Comparison of ENCODE assay signal across 18 cellular contexts in the genomic region with DNA sequence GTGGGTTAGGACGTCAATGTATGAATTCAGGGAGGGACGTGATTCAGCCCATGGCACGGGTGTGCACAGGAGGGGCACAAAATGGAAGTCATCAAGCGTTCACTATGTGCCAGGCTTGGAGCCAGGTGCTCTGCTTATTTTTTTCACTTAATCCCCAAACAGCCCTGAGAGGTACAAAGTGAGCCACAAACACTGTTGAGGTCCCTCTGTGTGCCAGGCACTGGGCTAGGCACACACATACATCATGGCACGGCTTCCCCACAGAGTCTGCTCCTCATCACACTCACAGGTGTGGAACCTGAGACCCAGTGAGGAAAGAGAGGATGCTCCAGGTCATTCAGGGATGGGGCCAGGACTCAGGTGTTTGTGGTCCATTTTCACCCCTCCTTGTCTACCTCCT.
DNase-seq lines count a peak whose midpoint lies in the region; ATAC-seq and TF ChIP-seq lines count a peak whose summit lies in the region.
"Had no signal": no experiment of that assay in that cellular context is flagged by ENCODE, and none has a peak within 500 bp of the region (broad histone marks: within the 10 kb centered on the region; RNA-seq: fewer than 3 reads in every experiment).

No MANE protein-coding gene starts in this region.

- no peak overlapping the region for H3K18ac ChIP-seq in IMR-90 (ENCODE audit: low read depth, low read length)

- TF ChIP-seq CTCF in IMR-90 (conservative IDR thresholded peaks at IDR 0.05; ENCODE audit: low read depth, low read length) (no peak), neural progenitor cell (IDR thresholded peaks at IDR 0.05) (no peak)

- H3K27ac ChIP-seq in IMR-90 (ENCODE audit: insufficient read depth, low read length) (no peak overlapping the region), neural progenitor cell (no peak overlapping the region)
- H3K27ac ChIP-seq: 22Rv1, BLaER1, C4-2B had no signal

- no peak overlapping the region for H2BK120ac ChIP-seq in IMR-90 (ENCODE audit: low read depth, low read length)

- intact Hi-C loops in IMR-90 (cut with micrococcal nuclease): no loop called here

- no peak overlapping the region for H2BK5ac ChIP-seq in IMR-90 (ENCODE audit: low read depth, low read length, poor library complexity, severe bottlenecking)

- H3K27ac Mint-ChIP-seq in neural progenitor cell: peak overlapping the region; percentile 62
- H3K27ac Mint-ChIP-seq: B cell; CD4-positive, CD25-positive, alpha-beta regulatory T cell; CD8-positive, alpha-beta T cell; HFFc6 had no signal

- peak; percentile 24 for DNase-seq in activated CD8-positive, alpha-beta memory T cell treated with anti-CD3 and anti-CD28 coated beads for 24 hours
- DNase-seq in activated CD8-positive, alpha-beta memory T cell treated with anti-CD3 and anti-CD28 coated beads, Interleukin-2, amount 50 U/mL, for 48 hours: no peak
- DNase-seq in IMR-90 (no peak), neural progenitor cell (ENCODE audit: low spot score) (no peak), inferior parietal cortex (ENCODE audit: extremely low spot score) (no peak), SW480 (ENCODE audit: low spot score) (no peak)
- DNase-seq: Caco-2; CD4-positive, CD25-positive, alpha-beta regulatory T cell; DMS153; DND-41; GOT3; HFFc6 had no signal

- no peak overlapping the region for H4K91ac ChIP-seq in IMR-90 (ENCODE audit: insufficient read depth, low read depth, low read length)

- no peak overlapping the region for H4K5ac ChIP-seq in IMR-90 (ENCODE audit: low read depth, low read length)

- TF ChIP-seq RAD21 in IMR-90 (IDR thresholded peaks at IDR 0.05; ENCODE audit: low read length): no peak

- 0 out of 2 replicates have a peak overlapping the region, but pooled peaks have one; percentile 23 for H2BK20ac ChIP-seq in IMR-90 (ENCODE audit: low read depth, low read length)

- H3K9me1 ChIP-seq in IMR-90 (ENCODE audit: insufficient read depth, low read length): no peaks in the 10 kb centered on the region; the same call in 1 of the 2 replicates

- H4K20me1 ChIP-seq in IMR-90 (ENCODE audit: insufficient read depth, low read length) (no peaks in the 10 kb centered on the region), neural progenitor cell (ENCODE audit: low read depth) (no peaks in the 10 kb centered on the region)
- H4K20me1 ChIP-seq: BLaER1 had no signal

- no peaks in the 10 kb centered on the region for H3F3A ChIP-seq in neural progenitor cell (ENCODE audit: low read depth)

- no peak overlapping the region for H3K4ac ChIP-seq in IMR-90 (ENCODE audit: low read depth, low read length)

- BruUV-seq in IMR-90 (replicated peaks; lab: Mats Ljungman, UMichigan): no TSS peak

- H2AK9ac ChIP-seq in IMR-90 (replicated peaks; ENCODE audit: low read depth, low read length, poor library complexity): no peak overlapping the region

- H3K23ac ChIP-seq in IMR-90 (ENCODE audit: low read depth, low read length): no peak overlapping the region

- H3K27me3 ChIP-seq in IMR-90 (ENCODE audit: control insufficient read depth, insufficient read depth, low read length) (peaks cover 8% of the 10 kb centered on the region), neural progenitor cell (no peaks in the 10 kb centered on the region)
- H3K27me3 ChIP-seq: BLaER1 had no signal

- no peaks in the 10 kb centered on the region for H3K36me3 ChIP-seq in IMR-90 (ENCODE audit: control insufficient read depth, insufficient read depth, low read length)
- no peaks in the 10 kb centered on the region for H3K36me3 ChIP-seq in neural progenitor cell
- H3K36me3 ChIP-seq: BLaER1, HAP-1 had no signal

- H3K4me2 ChIP-seq in IMR-90 (ENCODE audit: low read depth, low read length) (no peak overlapping the region), neural progenitor cell (no peak overlapping the region)
- H3K4me2 ChIP-seq: BLaER1 had no signal

- no peak overlapping the region for H3K14ac ChIP-seq in IMR-90 (replicated peaks; ENCODE audit: low read depth, low read length)

- no peaks in the 10 kb centered on the region for H3K9me3 Mint-ChIP-seq in neural progenitor cell
- H3K9me3 Mint-ChIP-seq: CD4-positive, CD25-positive, alpha-beta regulatory T cell; CD8-positive, alpha-beta T cell; HFFc6 had no signal

- in situ Hi-C loops in IMR-90 (cut with MboI; ENCODE audit: low sequenced_read_pairs): no loop called here

- peaks cover 5% of the 10 kb centered on the region for H3K4me1 Mint-ChIP-seq in neural progenitor cell
- H3K4me1 Mint-ChIP-seq: B cell; CD4-positive, CD25-positive, alpha-beta regulatory T cell had no signal

- no peak for TF ChIP-seq POLR2A in IMR-90 (IDR thresholded peaks at IDR 0.05; ENCODE audit: low read depth, low read length)

- H3K9me3 ChIP-seq in IMR-90 (ENCODE audit: control insufficient read depth, insufficient read depth, low read length): no peaks in the 10 kb centered on the region
- H3K9me3 ChIP-seq in neural progenitor cell (ENCODE audit: low read depth): no peaks in the 10 kb centered on the region
- H3K9me3 ChIP-seq: Caco-2, HAP-1 had no signal

- H4K8ac ChIP-seq in IMR-90 (ENCODE audit: low read depth in 2 of 2, low read length in 2 of 2): no peak overlapping the region

- H3K4me1 ChIP-seq in IMR-90 (ENCODE audit: control insufficient read depth, insufficient read depth, low read length) (peaks cover 6% of the 10 kb centered on the region; the same call in 1 of the 2 replicates), neural progenitor cell (no peaks in the 10 kb centered on the region)
- H3K4me1 ChIP-seq: BLaER1, Caco-2, HAP-1 had no signal

- POLR2A ChIA-PET in IMR-90 (lab: Charles Lee; ENCODE audit: unreplicated experiment): no interaction called here

- no peak overlapping the region for H3K9ac ChIP-seq in IMR-90 (ENCODE audit: low read depth, low read length)
- no peak overlapping the region for H3K9ac ChIP-seq in neural progenitor cell
- H3K9ac ChIP-seq: BLaER1 had no signal

- CTCF ChIA-PET in IMR-90 (lab: Yijun Ruan, JAX): no interaction called here

- no peak overlapping the region for H2AFZ ChIP-seq in IMR-90 (replicated peaks; ENCODE audit: low read length, poor library complexity)
- no peak overlapping the region for H2AFZ ChIP-seq in neural progenitor cell (replicated peaks)

- no CpG with 5 or more reads among the region's 5 CpGs for WGBS in IMR-90 (ENCODE audit: extremely low coverage in 2 of 2, insufficient read length in 1 of 2), 2 experiments

- no peaks in the 10 kb centered on the region for H3K36me3 Mint-ChIP-seq in neural progenitor cell
- H3K36me3 Mint-ChIP-seq: CD4-positive, CD25-positive, alpha-beta regulatory T cell; CD8-positive, alpha-beta T cell had no signal

- dilution Hi-C loops in IMR-90 (cut with HindIII; ENCODE audit: low sequenced_read_pairs, unreplicated experiment): no loop called here

- no peaks in the 10 kb centered on the region for H3K79me1 ChIP-seq in IMR-90 (ENCODE audit: low read depth in 1 of 2, low read length in 2 of 2)

- no peaks in the 10 kb centered on the region for H3K79me2 ChIP-seq in neural progenitor cell (ENCODE audit: low read depth)

- H3K4me3 Mint-ChIP-seq in neural progenitor cell: no peak overlapping the region
- H3K4me3 Mint-ChIP-seq: B cell; CD4-positive, CD25-positive, alpha-beta regulatory T cell; CD8-positive, alpha-beta T cell; HFFc6 had no signal

- no peak overlapping the region for H2AK5ac ChIP-seq in IMR-90 (ENCODE audit: low read depth, low read length)

- no peak overlapping the region for H2BK15ac ChIP-seq in IMR-90 (ENCODE audit: low read depth, low read length)

- peaks cover 11% of the 10 kb centered on the region for H3K27me3 Mint-ChIP-seq in neural progenitor cell (ENCODE audit: insufficient read depth, low read depth)
- H3K27me3 Mint-ChIP-seq: CD4-positive, CD25-positive, alpha-beta regulatory T cell had no signal

- no peak for ATAC-seq in IMR-90 (ENCODE audit: low read depth)
- ATAC-seq: CD8-positive, alpha-beta T cell had no signal

- H3K4me3 ChIP-seq in IMR-90 (ENCODE audit: insufficient read depth, low read depth, low read length): no peak overlapping the region
- no peak overlapping the region for H3K4me3 ChIP-seq in neural progenitor cell
- H3K4me3 ChIP-seq: BLaER1, HAP-1 had no signal

- no peak overlapping the region for H3K56ac ChIP-seq in IMR-90 (ENCODE audit: extremely low read depth, insufficient read depth, low read length)

TF ChIP-seq in IMR-90, 13 proteins besides CTCF, POLR2A, EP300 and RAD21:
- TF ChIP-seq MAZ (IDR thresholded peaks at IDR 0.05; ENCODE audit: borderline replicate concordance, low read depth, low read length) (no peak), MXI1 (IDR thresholded peaks at IDR 0.05; ENCODE audit: borderline replicate concordance, low read depth, low read length) (no peak), RCOR1 (IDR thresholded peaks at IDR 0.05; ENCODE audit: insufficient replicate concordance, low read length) (no peak), BHLHE40 (IDR thresholded peaks at IDR 0.05; ENCODE audit: low read depth, low read length) (no peak), SMC3 (IDR thresholded peaks at IDR 0.05; ENCODE audit: low read depth, low read length) (no peak), FOS (IDR thresholded peaks at IDR 0.05; ENCODE audit: low read depth, low read length) (no peak), RFX5 (IDR thresholded peaks at IDR 0.05; ENCODE audit: low read depth, low read length) (no peak), NFE2L2 (IDR thresholded peaks at IDR 0.05; ENCODE audit: low read depth, low read length) (no peak), MAFK (IDR thresholded peaks at IDR 0.05; ENCODE audit: low read depth, low read length) (no peak), CHD1 (IDR thresholded peaks at IDR 0.05; ENCODE audit: low read depth, low read length) (no peak), CEBPB (IDR thresholded peaks at IDR 0.05; ENCODE audit: low read depth, low read length) (no peak)
- TF ChIP-seq, protein P1, sequence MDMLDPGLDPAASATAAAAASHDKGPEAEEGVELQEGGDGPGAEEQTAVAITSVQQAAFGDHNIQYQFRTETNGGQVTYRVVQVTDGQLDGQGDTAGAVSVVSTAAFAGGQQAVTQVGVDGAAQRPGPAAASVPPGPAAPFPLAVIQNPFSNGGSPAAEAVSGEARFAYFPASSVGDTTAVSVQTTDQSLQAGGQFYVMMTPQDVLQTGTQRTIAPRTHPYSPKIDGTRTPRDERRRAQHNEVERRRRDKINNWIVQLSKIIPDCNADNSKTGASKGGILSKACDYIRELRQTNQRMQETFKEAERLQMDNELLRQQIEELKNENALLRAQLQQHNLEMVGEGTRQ (IDR thresholded peaks at IDR 0.05; ENCODE audit: low read depth, low read length): no peak
- TF ChIP-seq, protein P2, sequence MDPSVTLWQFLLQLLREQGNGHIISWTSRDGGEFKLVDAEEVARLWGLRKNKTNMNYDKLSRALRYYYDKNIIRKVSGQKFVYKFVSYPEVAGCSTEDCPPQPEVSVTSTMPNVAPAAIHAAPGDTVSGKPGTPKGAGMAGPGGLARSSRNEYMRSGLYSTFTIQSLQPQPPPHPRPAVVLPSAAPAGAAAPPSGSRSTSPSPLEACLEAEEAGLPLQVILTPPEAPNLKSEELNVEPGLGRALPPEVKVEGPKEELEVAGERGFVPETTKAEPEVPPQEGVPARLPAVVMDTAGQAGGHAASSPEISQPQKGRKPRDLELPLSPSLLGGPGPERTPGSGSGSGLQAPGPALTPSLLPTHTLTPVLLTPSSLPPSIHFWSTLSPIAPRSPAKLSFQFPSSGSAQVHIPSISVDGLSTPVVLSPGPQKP (IDR thresholded peaks at IDR 0.05; ENCODE audit: borderline replicate concordance, low read depth, low read length): no peak
